ENCODE assay signal across 1 cellular context in the genomic region with DNA sequence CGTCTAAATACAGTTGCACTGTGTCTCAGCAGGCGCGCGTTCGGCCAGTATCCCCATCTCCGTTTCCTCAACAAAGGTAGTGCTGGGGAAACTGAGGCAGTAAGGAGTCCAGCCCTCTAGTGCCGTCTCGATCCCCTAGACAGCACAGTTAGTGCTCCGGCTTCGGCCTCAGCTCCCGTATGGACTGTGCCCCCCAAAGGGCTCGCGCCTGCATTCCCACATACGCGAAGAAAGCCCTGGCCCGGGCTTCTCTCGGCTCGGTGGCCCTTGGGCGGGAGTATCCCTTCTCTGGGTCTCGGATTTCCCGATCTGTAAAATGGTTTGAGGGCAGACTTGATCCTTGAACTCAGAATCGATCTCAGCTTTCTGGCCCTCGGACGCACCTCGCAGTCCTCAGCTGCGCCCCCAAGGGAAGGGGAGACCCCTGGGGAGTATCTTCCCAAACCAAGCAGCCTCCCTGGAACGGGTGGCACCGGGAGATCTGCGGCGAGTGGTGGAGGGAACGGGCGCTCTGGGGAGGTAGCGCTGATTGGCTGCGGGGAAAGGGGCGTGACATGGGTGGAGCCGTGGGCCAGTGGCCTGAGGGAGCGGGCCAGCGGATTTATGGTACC.
TF ChIP-seq lines count a peak whose summit lies in the region.

No MANE protein-coding gene starts in this region.

TF ChIP-seq in IMR-90, 13 proteins besides CTCF, POLR2A, EP300 and RAD21:
- TF ChIP-seq BHLHE40 (IDR thresholded peaks at IDR 0.05; ENCODE audit: low read depth, low read length) (no peak), RFX5 (IDR thresholded peaks at IDR 0.05; ENCODE audit: low read depth, low read length) (no peak), MAFK (IDR thresholded peaks at IDR 0.05; ENCODE audit: low read depth, low read length) (no peak), MAZ (IDR thresholded peaks at IDR 0.05; ENCODE audit: borderline replicate concordance, low read depth, low read length) (no peak), SMC3 (IDR thresholded peaks at IDR 0.05; ENCODE audit: low read depth, low read length) (no peak), CHD1 (IDR thresholded peaks at IDR 0.05; ENCODE audit: low read depth, low read length) (no peak), RCOR1 (IDR thresholded peaks at IDR 0.05; ENCODE audit: insufficient replicate concordance, low read length) (no peak), FOS (IDR thresholded peaks at IDR 0.05; ENCODE audit: low read depth, low read length) (no peak), MXI1 (IDR thresholded peaks at IDR 0.05; ENCODE audit: borderline replicate concordance, low read depth, low read length) (no peak), NFE2L2 (IDR thresholded peaks at IDR 0.05; ENCODE audit: low read depth, low read length) (no peak), CEBPB (IDR thresholded peaks at IDR 0.05; ENCODE audit: low read depth, low read length) (no peak)
- TF ChIP-seq, protein P1, sequence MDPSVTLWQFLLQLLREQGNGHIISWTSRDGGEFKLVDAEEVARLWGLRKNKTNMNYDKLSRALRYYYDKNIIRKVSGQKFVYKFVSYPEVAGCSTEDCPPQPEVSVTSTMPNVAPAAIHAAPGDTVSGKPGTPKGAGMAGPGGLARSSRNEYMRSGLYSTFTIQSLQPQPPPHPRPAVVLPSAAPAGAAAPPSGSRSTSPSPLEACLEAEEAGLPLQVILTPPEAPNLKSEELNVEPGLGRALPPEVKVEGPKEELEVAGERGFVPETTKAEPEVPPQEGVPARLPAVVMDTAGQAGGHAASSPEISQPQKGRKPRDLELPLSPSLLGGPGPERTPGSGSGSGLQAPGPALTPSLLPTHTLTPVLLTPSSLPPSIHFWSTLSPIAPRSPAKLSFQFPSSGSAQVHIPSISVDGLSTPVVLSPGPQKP (IDR thresholded peaks at IDR 0.05; ENCODE audit: borderline replicate concordance, low read depth, low read length): no peak
- TF ChIP-seq, protein P2, sequence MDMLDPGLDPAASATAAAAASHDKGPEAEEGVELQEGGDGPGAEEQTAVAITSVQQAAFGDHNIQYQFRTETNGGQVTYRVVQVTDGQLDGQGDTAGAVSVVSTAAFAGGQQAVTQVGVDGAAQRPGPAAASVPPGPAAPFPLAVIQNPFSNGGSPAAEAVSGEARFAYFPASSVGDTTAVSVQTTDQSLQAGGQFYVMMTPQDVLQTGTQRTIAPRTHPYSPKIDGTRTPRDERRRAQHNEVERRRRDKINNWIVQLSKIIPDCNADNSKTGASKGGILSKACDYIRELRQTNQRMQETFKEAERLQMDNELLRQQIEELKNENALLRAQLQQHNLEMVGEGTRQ (IDR thresholded peaks at IDR 0.05; ENCODE audit: low read depth, low read length): no peak
TF ChIP-seq in IMR-90: peak in this region for 0.
